ENCODE assay signal across 8 cellular contexts in the genomic region with DNA sequence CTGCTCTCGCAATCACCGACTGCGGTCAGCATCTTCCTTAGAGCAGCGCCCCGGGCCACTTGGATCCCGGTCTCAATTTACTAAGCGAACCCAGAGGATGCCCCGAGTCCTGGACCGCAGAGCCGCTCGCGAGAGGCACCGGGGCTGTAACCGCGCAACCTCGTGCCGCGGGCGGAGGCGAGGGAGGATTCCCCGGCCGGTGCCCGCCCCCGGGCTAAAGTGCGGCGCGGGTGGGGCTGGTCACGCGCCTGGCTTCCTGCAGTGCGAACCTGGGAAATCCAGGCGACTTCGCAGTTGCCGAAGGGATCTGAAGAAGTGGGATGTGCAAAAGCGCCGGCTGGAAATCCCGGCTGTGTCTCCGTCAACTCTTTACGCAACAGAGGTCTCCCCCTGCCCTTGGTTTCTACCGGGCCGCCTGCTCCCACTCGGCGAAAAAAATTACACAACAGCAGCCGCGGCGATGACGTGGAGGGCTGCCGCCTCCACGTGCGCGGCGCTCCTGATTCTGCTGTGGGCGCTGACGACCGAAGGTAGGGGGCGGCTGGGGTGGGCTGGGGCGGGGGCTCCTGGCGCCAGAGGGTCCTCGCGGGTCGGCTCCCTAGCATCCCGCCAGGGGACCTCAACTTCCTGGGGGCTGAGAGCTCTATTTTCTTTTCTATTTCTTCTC. TPM values are rescaled to one million over a fixed set of nuclear protein-coding genes. Genes with fewer than 3 reads are reported as not detected.
DNase-seq lines count a peak whose midpoint lies in the region; ATAC-seq lines count a peak whose summit lies in the region.

A gene with protein sequence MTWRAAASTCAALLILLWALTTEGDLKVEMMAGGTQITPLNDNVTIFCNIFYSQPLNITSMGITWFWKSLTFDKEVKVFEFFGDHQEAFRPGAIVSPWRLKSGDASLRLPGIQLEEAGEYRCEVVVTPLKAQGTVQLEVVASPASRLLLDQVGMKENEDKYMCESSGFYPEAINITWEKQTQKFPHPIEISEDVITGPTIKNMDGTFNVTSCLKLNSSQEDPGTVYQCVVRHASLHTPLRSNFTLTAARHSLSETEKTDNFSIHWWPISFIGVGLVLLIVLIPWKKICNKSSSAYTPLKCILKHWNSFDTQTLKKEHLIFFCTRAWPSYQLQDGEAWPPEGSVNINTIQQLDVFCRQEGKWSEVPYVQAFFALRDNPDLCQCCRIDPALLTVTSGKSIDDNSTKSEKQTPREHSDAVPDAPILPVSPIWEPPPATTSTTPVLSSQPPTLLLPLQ (plus strand): TSS at position 291 of the 667 bp plus-strand sequence. CDS start 170 bp downstream, at position 461.

- no peaks in the 10 kb centered on the region for H3K27me3 ChIP-seq in mesenchymal stem cell (ENCODE audit: control insufficient read depth in 1 of 2, insufficient read depth in 1 of 2, low read length in 2 of 2)

- H3K18ac ChIP-seq in mesenchymal stem cell (ENCODE audit: low read depth in 1 of 2, low read length in 2 of 2), result peak within 1 kb of the TSS; percentile 45 to 50

- H3K9me3 Mint-ChIP-seq in activated CD8-positive, alpha-beta memory T cell treated with anti-CD3 and anti-CD28 coated beads, Interleukin-2, amount 10 ng/mL, durations not matched to agents 7 days and 5 days (ENCODE audit: low read depth), result no peaks in the 10 kb centered on the region
- H3K9me3 Mint-ChIP-seq in effector memory CD8-positive, alpha-beta T cell, result no peaks in the 10 kb centered on the region

- peaks cover 2% of the 10 kb centered on the region for H3K79me1 ChIP-seq in mesenchymal stem cell (replicated peaks; ENCODE audit: low read length, poor library complexity, severe bottlenecking)

- ATAC-seq in activated CD8-positive, alpha-beta memory T cell treated with anti-CD3 and anti-CD28 coated beads, Interleukin-2, amount 10 ng/mL, durations not matched to agents 7 days and 5 days, result peak; percentile 52
- ATAC-seq in effector memory CD8-positive, alpha-beta T cell (replicated peaks), result peak; percentile 74

- H4K8ac ChIP-seq in mesenchymal stem cell (ENCODE audit: low read length), result peak within 1 kb of the TSS; percentile 76

- H4K91ac ChIP-seq in mesenchymal stem cell (ENCODE audit: low read length), result no peak within 1 kb of the TSS

- no peak within 1 kb of the TSS for H3K27ac Mint-ChIP-seq in activated CD8-positive, alpha-beta memory T cell treated with anti-CD3 and anti-CD28 coated beads, Interleukin-2, amount 10 ng/mL, durations not matched to agents 7 days and 5 days
- peak within 1 kb of the TSS; percentile 93 to 95 for H3K27ac Mint-ChIP-seq in effector memory CD8-positive, alpha-beta T cell

- CTCF ChIA-PET in activated CD8-positive, alpha-beta memory T cell treated with anti-CD3 and anti-CD28 coated beads, Interleukin-2, amount 10 ng/mL, durations not matched to agents 7 days and 5 days (lab: Charles Lee), result interaction anchor here (0.7 kb wide), 1 partner anchor 52 kb away, joined by 4 read pairs; no protein-coding TSS in a partner anchor

- peaks cover 32% of the 10 kb centered on the region for H3K27me3 Mint-ChIP-seq in activated CD8-positive, alpha-beta memory T cell treated with anti-CD3 and anti-CD28 coated beads, Interleukin-2, amount 10 ng/mL, durations not matched to agents 7 days and 5 days
- H3K27me3 Mint-ChIP-seq in effector memory CD8-positive, alpha-beta T cell, result no peaks in the 10 kb centered on the region

- DNase-seq in NCI-H510A treated with DMSO at 0.1 percent for 48 hours (lab: John Stamatoyannopoulos, UW), result peak; percentile 18
- no peak for DNase-seq in NCI-H510A (lab: John Stamatoyannopoulos, UW)
- DNase-seq in NCI-H748 treated with DMSO at 0.1 percent for 48 hours (lab: John Stamatoyannopoulos, UW), result peak; percentile 57
- peak; percentile 57 for DNase-seq in activated CD8-positive, alpha-beta memory T cell treated with anti-CD3 and anti-CD28 coated beads, Interleukin-2, amount 10 ng/mL, durations not matched to agents 7 days and 5 days
- peak; percentile 61 to 63 (median 62) for DNase-seq in effector memory CD8-positive, alpha-beta T cell
- DNase-seq in mesenchymal stem cell, result peak; percentile 94
- peak; percentile 30 to 56 (median 41) for DNase-seq in stimulated activated CD4-positive, alpha-beta T cell treated with anti-CD3 and anti-CD28 coated beads, TNF-alpha, amount 100 ng/mL, for 4 hours (ENCODE audit: low read depth in 3 of 3)
- no peak for DNase-seq in A172 (ENCODE audit: low spot score)

- H3K9ac ChIP-seq in mesenchymal stem cell (ENCODE audit: low read length), result peak within 1 kb of the TSS; percentile 94

- peaks cover 4% of the 10 kb centered on the region for H3K36me3 Mint-ChIP-seq in activated CD8-positive, alpha-beta memory T cell treated with anti-CD3 and anti-CD28 coated beads, Interleukin-2, amount 10 ng/mL, durations not matched to agents 7 days and 5 days
- peaks cover 26% of the 10 kb centered on the region for H3K36me3 Mint-ChIP-seq in effector memory CD8-positive, alpha-beta T cell (ENCODE audit: insufficient read depth)

- no peak within 1 kb of the TSS for H2BK5ac ChIP-seq in mesenchymal stem cell (ENCODE audit: low read depth, low read length, poor library complexity, severe bottlenecking)

- H3K4me1 ChIP-seq in mesenchymal stem cell (ENCODE audit: control insufficient read depth, insufficient read depth, low read depth, low read length), result peaks cover 10% of the 10 kb centered on the region

- H3K14ac ChIP-seq in mesenchymal stem cell (ENCODE audit: low read length in 2 of 2), result no peak within 1 kb of the TSS

- H3K4me3 Mint-ChIP-seq in activated CD8-positive, alpha-beta memory T cell treated with anti-CD3 and anti-CD28 coated beads, Interleukin-2, amount 10 ng/mL, durations not matched to agents 7 days and 5 days, result peak within 1 kb of the TSS; percentile 91
- peak within 1 kb of the TSS; percentile 93 to 95 for H3K4me3 Mint-ChIP-seq in effector memory CD8-positive, alpha-beta T cell

- peak within 1 kb of the TSS; percentile 58 to 84 for H3K4me3 ChIP-seq in mesenchymal stem cell (ENCODE audit: insufficient read depth in 1 of 2, low read depth in 1 of 2, low read length in 2 of 2)

- peak within 1 kb of the TSS in 1 of 2 experiments; percentile 61 for H2BK12ac ChIP-seq in mesenchymal stem cell (ENCODE audit: low read length in 2 of 2)

- peak within 1 kb of the TSS; percentile 6 for H2AFZ ChIP-seq in mesenchymal stem cell (ENCODE audit: low read depth, low read length)

- peak within 1 kb of the TSS; percentile 96 for H3K4me2 ChIP-seq in mesenchymal stem cell (ENCODE audit: low read length, poor library complexity, severe bottlenecking)

- no peaks in the 10 kb centered on the region for H3K9me3 ChIP-seq in mesenchymal stem cell (ENCODE audit: control insufficient read depth, low read length)

- no peak within 1 kb of the TSS for H2AK5ac ChIP-seq in mesenchymal stem cell (ENCODE audit: low read length, severe bottlenecking)

- WGBS in mesenchymal stem cell, result under 1% methylated on average over 60 of the region's 61 CpGs

- H3K4ac ChIP-seq in mesenchymal stem cell (ENCODE audit: low read depth in 1 of 2, low read length in 2 of 2), result peak within 1 kb of the TSS in 1 of 2 experiments; percentile 29

- peak within 1 kb of the TSS; percentile 73 for H2BK15ac ChIP-seq in mesenchymal stem cell (ENCODE audit: low read depth, poor library complexity, severe bottlenecking)

- no peak within 1 kb of the TSS for H3K27ac ChIP-seq in mesenchymal stem cell (ENCODE audit: low read length, poor library complexity, severe bottlenecking)

- peaks cover 0 to 2% of the 10 kb centered on the region in 2 experiments for H3K36me3 ChIP-seq in mesenchymal stem cell (ENCODE audit: control insufficient read depth in 1 of 2, insufficient read depth in 2 of 2, low read depth in 1 of 2, low read length in 2 of 2)

- H3K4me1 Mint-ChIP-seq in activated CD8-positive, alpha-beta memory T cell treated with anti-CD3 and anti-CD28 coated beads, Interleukin-2, amount 10 ng/mL, durations not matched to agents 7 days and 5 days, result peaks cover 28% of the 10 kb centered on the region
- peaks cover 23 to 31% of the 10 kb centered on the region in 2 donors for H3K4me1 Mint-ChIP-seq in effector memory CD8-positive, alpha-beta T cell (ENCODE audit: low read depth in 2 of 2)

- no peak within 1 kb of the TSS for H2BK120ac ChIP-seq in mesenchymal stem cell (ENCODE audit: low read depth, low read length)

- no peak within 1 kb of the TSS for H3K23ac ChIP-seq in mesenchymal stem cell (ENCODE audit: low read length in 2 of 2)

RNA-seq across cellular contexts. Expression of the gene that starts here (rescaled TPM):
- total RNA-seq in activated CD8-positive, alpha-beta memory T cell treated with anti-CD3 and anti-CD28 coated beads, Interleukin-2, amount 10 ng/mL, durations not matched to agents 7 days and 5 days, result under 1 TPM; 0.47 to 0.91 TPM
- 9.6 TPM for polyA plus RNA-seq in mesenchymal stem cell (2013, experiment 1 of 2)
- polyA plus RNA-seq in mesenchymal stem cell (2013, experiment 2 of 2), result 9.0 TPM
- 0.34 and 0.52 TPM in 2 replicates for total RNA-seq in A172 (2014; rRNA removed; shearing (Covaris generic))

Comparison
In these comparisons a context has a peak if more than half of its experiments do, and no peak if none do; other contexts are left out.
1. DNase-seq: peak in NCI-H510A treated with DMSO at 0.1 percent for 48 hours (single experiment), NCI-H748 treated with DMSO at 0.1 percent for 48 hours (single experiment), effector memory CD8-positive, alpha-beta T cell (3 of 3), mesenchymal stem cell (single experiment) and stimulated activated CD4-positive, alpha-beta T cell treated with anti-CD3 and anti-CD28 coated beads, TNF-alpha, amount 100 ng/mL, for 4 hours (3 of 3); none in NCI-H510A (single experiment) and A172 (single experiment).
2. Peak in DNase-seq and ATAC-seq in activated CD8-positive, alpha-beta memory T cell treated with anti-CD3 and anti-CD28 coated beads, Interleukin-2, amount 10 ng/mL, durations not matched to agents 7 days and 5 days; RNA of the gene not detected or under 1 TPM.